ENCODE assay signal across 26 cellular contexts in genomic region chr15:82597815-82598214, GRCh38. TPM values are rescaled to one million over a fixed set of nuclear protein-coding genes. Genes with fewer than 3 reads are reported as not detected.
A peak's percentile ranks its signal among the peaks of the same experiment; 100 is the strongest.
DNase-seq lines count a peak whose midpoint lies in the region; ATAC-seq and TF ChIP-seq lines count a peak whose summit lies in the region.
"Had no signal": no experiment of that assay in that cellular context is flagged by ENCODE, and none has a peak within 500 bp of the region (broad histone marks: within the 10 kb centered on the region; RNA-seq: fewer than 3 reads in every experiment).

No MANE protein-coding gene starts in this region.

- DNase-seq in SIG-M5 treated with dmso at 0.1 percent for 504 hours (lab: John Stamatoyannopoulos, UW; ENCODE audit: unreplicated experiment) (peak; percentile 58), SIG-M5 (lab: John Stamatoyannopoulos, UW) (no peak), PC-3 (peak; percentile 15), epithelial cell of esophagus (ENCODE audit: low read depth) (peak; percentile 66), NCI-H524 treated with DMSO at 0.1 percent for 48 hours (lab: John Stamatoyannopoulos, UW) (no peak), mesenchymal stem cell (no peak), T-helper 2 cell (no peak)
- DNase-seq: 8988T; ACHN; BE2C; C1 segment of cervical spinal cord; CD4-positive, alpha-beta memory T cell; CD4-positive, CD25-positive, alpha-beta regulatory T cell; CD8-positive, alpha-beta memory T cell; COR-L47; DMS 273 treated with DMSO at 0.1 percent for 48 hours; DMS153; DMS79; DND-41; EL; GDM1 had no signal

- POLR2A ChIA-PET in PC-3 (lab: Charles Lee; ENCODE audit: unreplicated experiment) = no interaction called here

- no peaks in the 10 kb centered on the region for H3K79me2 ChIP-seq in PC-3 (ENCODE audit: low read length)

- no peak overlapping the region for H2AFZ ChIP-seq in PC-3 (ENCODE audit: low read length)
- no peak overlapping the region for H2AFZ ChIP-seq in mesenchymal stem cell (ENCODE audit: low read depth, low read length)

- H4K20me1 ChIP-seq in PC-3 (ENCODE audit: low read length) = no peaks in the 10 kb centered on the region
- H4K20me1 ChIP-seq: BLaER1 had no signal

- peaks cover 29% of the 10 kb centered on the region for H3K27me3 ChIP-seq in PC-3 (ENCODE audit: low read length)
- H3K27me3 ChIP-seq in mesenchymal stem cell (ENCODE audit: control insufficient read depth in 1 of 2, insufficient read depth in 1 of 2, low read length in 2 of 2) = peaks cover 0 to 7% of the 10 kb centered on the region in 2 experiments
- H3K27me3 ChIP-seq: BLaER1 had no signal

- ATAC-seq in PC-3 (no peak), esophagus mucosa (peak; percentile 87)
- ATAC-seq: GM12878 had no signal

- H3K36me3 ChIP-seq in PC-3 (ENCODE audit: low read depth, low read length) (no peaks in the 10 kb centered on the region), mesenchymal stem cell (ENCODE audit: control insufficient read depth in 1 of 2, insufficient read depth in 2 of 2, low read depth in 1 of 2, low read length in 2 of 2) (no peaks in the 10 kb centered on the region)
- H3K36me3 ChIP-seq: BE2C, BLaER1 had no signal

- TF ChIP-seq CTCF in PC-3 (conservative IDR thresholded peaks at IDR 0.05; ENCODE audit: low read depth, low read length) (no peak), epithelial cell of esophagus (IDR thresholded peaks at IDR 0.05; ENCODE audit: insufficient read depth, low read depth, low read length, missing control alignments) (no peak)

- H3K9ac ChIP-seq in PC-3 (ENCODE audit: low read length) (no peak overlapping the region), mesenchymal stem cell (ENCODE audit: low read length) (no peak overlapping the region)
- H3K9ac ChIP-seq: BLaER1 had no signal

- H3K79me1 ChIP-seq in mesenchymal stem cell (replicated peaks; ENCODE audit: low read length, poor library complexity, severe bottlenecking) = no peaks in the 10 kb centered on the region

- H4K91ac ChIP-seq in mesenchymal stem cell (ENCODE audit: low read length) = no peak overlapping the region

- CTCF ChIA-PET in PC-3 (lab: Charles Lee) = no interaction called here

- no peak overlapping the region for H3K4ac ChIP-seq in mesenchymal stem cell (ENCODE audit: low read depth in 1 of 2, low read length in 2 of 2)

- intact Hi-C loops in PC-3 (cut with micrococcal nuclease) = no loop called here

- H4K8ac ChIP-seq in mesenchymal stem cell (ENCODE audit: low read length) = no peak overlapping the region

- no peak overlapping the region for H2BK12ac ChIP-seq in mesenchymal stem cell (ENCODE audit: low read length in 2 of 2)

- no peak overlapping the region for H3K14ac ChIP-seq in mesenchymal stem cell (ENCODE audit: low read length in 2 of 2)

- no peak overlapping the region for H3K18ac ChIP-seq in mesenchymal stem cell (ENCODE audit: low read depth in 1 of 2, low read length in 2 of 2)

- H3K9me2 ChIP-seq in PC-3 (replicated peaks; ENCODE audit: low read length) = no peaks in the 10 kb centered on the region

- H3K23ac ChIP-seq in mesenchymal stem cell (ENCODE audit: low read length in 2 of 2) = no peak overlapping the region

- no TSS peak for BruUV-seq in PC-3 (replicated peaks; lab: Mats Ljungman, UMichigan)

- no peak overlapping the region for H2BK5ac ChIP-seq in mesenchymal stem cell (ENCODE audit: low read depth, low read length, poor library complexity, severe bottlenecking)

- H3K27ac ChIP-seq in PC-3 (ENCODE audit: low read length) (no peak overlapping the region), mesenchymal stem cell (ENCODE audit: low read length, poor library complexity, severe bottlenecking) (no peak overlapping the region)
- H3K27ac ChIP-seq: BLaER1 had no signal

- no peak overlapping the region for H2AK5ac ChIP-seq in mesenchymal stem cell (ENCODE audit: low read length, severe bottlenecking)

- H3F3A ChIP-seq in PC-3 (ENCODE audit: low read length, unreplicated experiment) = no peaks in the 10 kb centered on the region

- H3K4me1 ChIP-seq in PC-3 (ENCODE audit: insufficient read depth, low read length) (no peaks in the 10 kb centered on the region), mesenchymal stem cell (ENCODE audit: control insufficient read depth, insufficient read depth, low read depth, low read length) (no peaks in the 10 kb centered on the region)
- H3K4me1 ChIP-seq: BE2C, BLaER1 had no signal

- H2BK120ac ChIP-seq in mesenchymal stem cell (ENCODE audit: low read depth, low read length) = no peak overlapping the region

- H3K4me3 ChIP-seq in PC-3 (ENCODE audit: low read length) = no peak overlapping the region
- no peak overlapping the region for H3K4me3 ChIP-seq in epithelial cell of esophagus (ENCODE audit: low read length)
- no peak overlapping the region for H3K4me3 ChIP-seq in mesenchymal stem cell (ENCODE audit: insufficient read depth in 1 of 2, low read depth in 1 of 2, low read length in 2 of 2)
- H3K4me3 ChIP-seq: BLaER1, GM12878 had no signal

- 89% methylated on average over 2 of the region's 2 CpGs for WGBS in mesenchymal stem cell

- H3K4me2 ChIP-seq in PC-3 (ENCODE audit: low read length) (no peak overlapping the region), mesenchymal stem cell (ENCODE audit: low read length, poor library complexity, severe bottlenecking) (no peak overlapping the region)
- H3K4me2 ChIP-seq: BLaER1 had no signal

- H3K9me3 ChIP-seq in PC-3 (ENCODE audit: low read length) (no peaks in the 10 kb centered on the region), mesenchymal stem cell (ENCODE audit: control insufficient read depth, low read length) (no peaks in the 10 kb centered on the region)
- H3K9me3 ChIP-seq: BE2C, BLaER1 had no signal

- H2BK15ac ChIP-seq in mesenchymal stem cell (ENCODE audit: low read depth, poor library complexity, severe bottlenecking) = no peak overlapping the region

RNA-seq across cellular contexts. Expression of gene CPEB1, which starts 49.3 kb away (rescaled TPM):
- 2.2 and 3.3 TPM in 2 replicates for total RNA-seq in PC-3 (2014; rRNA removed)
- 0.12 TPM for total RNA-seq in esophagus mucosa
- 0.80 TPM for polyA plus RNA-seq in mesenchymal stem cell (2013, experiment 1 of 2)
- polyA plus RNA-seq in mesenchymal stem cell (2013, experiment 2 of 2) = 0.73 TPM
- total RNA-seq: A673; CD4-positive, CD25-positive, alpha-beta regulatory T cell had no signal
- polyA plus RNA-seq: CD14-positive monocyte had no signal

RNA-seq across cellular contexts. Expression of gene RPS17, which starts 57.6 kb away (rescaled TPM):
- total RNA-seq in PC-3 (2014; rRNA removed) = 2,156 and 3,194 TPM in 2 replicates
- 2,071 TPM for total RNA-seq in esophagus mucosa
- polyA plus RNA-seq in mesenchymal stem cell (2013, experiment 1 of 2) = 3,754 TPM
- 3,596 TPM for polyA plus RNA-seq in mesenchymal stem cell (2013, experiment 2 of 2)

Comparison
In these comparisons a context has a peak if more than half of its experiments do, and no peak if none do; other contexts are left out.
1. DNase-seq: peak in SIG-M5 treated with dmso at 0.1 percent for 504 hours (single experiment), PC-3 (single experiment) and epithelial cell of esophagus (single experiment); none in SIG-M5 (single experiment), NCI-H524 treated with DMSO at 0.1 percent for 48 hours (single experiment), mesenchymal stem cell (single experiment) and T-helper 2 cell (0 of 5).